ENCODE assay signal across 9 cellular contexts in genomic region chr11:75270896-75271415, GRCh38. TPM values are rescaled to one million over a fixed set of nuclear protein-coding genes. Genes with fewer than 3 reads are reported as not detected.
A peak's percentile ranks its signal among the peaks of the same experiment; 100 is the strongest.
DNase-seq lines count a peak whose midpoint lies in the region; ATAC-seq and TF ChIP-seq lines count a peak whose summit lies in the region.
"Had no signal": no experiment of that assay in that cellular context is flagged by ENCODE, and none has a peak within 500 bp of the region (broad histone marks: within the 10 kb centered on the region; RNA-seq: fewer than 3 reads in every experiment).

No MANE protein-coding gene starts in this region.

- H3F3A ChIP-seq in SU-DHL-6 (ENCODE audit: insufficient read depth): no peaks in the 10 kb centered on the region

- peaks cover 3% of the 10 kb centered on the region for H3K36me3 ChIP-seq in CD8-positive, alpha-beta memory T cell (ENCODE audit: insufficient read depth, low read length)
- H3K36me3 ChIP-seq in SU-DHL-6 (ENCODE audit: low read length): no peaks in the 10 kb centered on the region

- no peak overlapping the region for H3K4me3 ChIP-seq in CD8-positive, alpha-beta memory T cell (ENCODE audit: low read length)
- no peak overlapping the region for H3K4me3 ChIP-seq in SU-DHL-6 (ENCODE audit: insufficient read depth, low read length, poor library complexity, severe bottlenecking)

- no peaks in the 10 kb centered on the region for H3K79me2 ChIP-seq in SU-DHL-6 (ENCODE audit: insufficient read depth, low read length)

- no peak overlapping the region for H3K4me2 ChIP-seq in SU-DHL-6 (ENCODE audit: low read depth, low read length, poor library complexity, severe bottlenecking)

- H3K9me2 ChIP-seq in SU-DHL-6 (replicated peaks; ENCODE audit: insufficient read depth, low read length): no peaks in the 10 kb centered on the region

- H3K27ac Mint-ChIP-seq in CD8-positive, alpha-beta memory T cell: peak overlapping the region; percentile 33 to 85 (median 70)
- H3K27ac Mint-ChIP-seq: activated B cell treated with CpG ODN at 0.5 μM for 24 hours had no signal

- H3K4me1 Mint-ChIP-seq in CD8-positive, alpha-beta memory T cell: peaks cover 31 to 41% (median 34%) of the 10 kb centered on the region in 3 donors

- no peak overlapping the region for H3K9ac ChIP-seq in SU-DHL-6 (ENCODE audit: low read length)

- ATAC-seq in HG02678 (IDR thresholded peaks at IDR 0.05; ENCODE audit: unreplicated experiment): no peak

- CTCF ChIA-PET in CD8-positive, alpha-beta memory T cell (lab: Charles Lee): interaction anchor here (0.7 to 16.2 kb wide), 16 partner anchors 9 to 568 kb away, joined by 3 to 325 read pairs (median 4); partner anchors contain the start of gene TPBGL

- no peaks in the 10 kb centered on the region for H3K27me3 ChIP-seq in CD8-positive, alpha-beta memory T cell (ENCODE audit: insufficient read depth, low read length, poor library complexity, severe bottlenecking)
- H3K27me3 ChIP-seq in SU-DHL-6 (ENCODE audit: low read length): no peaks in the 10 kb centered on the region

- TF ChIP-seq CTCF in GM12874 (IDR thresholded peaks at IDR 0.05; ENCODE audit: insufficient read depth, low read depth, low read length): peak; percentile 11; the same call in 1 of the 2 replicates
- peak; percentile 49 for TF ChIP-seq CTCF in SU-DHL-6 (IDR thresholded peaks at IDR 0.05; ENCODE audit: insufficient read depth, low read length, poor library complexity, severe bottlenecking)

- POLR2A ChIA-PET in CD8-positive, alpha-beta memory T cell (lab: Charles Lee): no interaction called here

- H3K9me3 Mint-ChIP-seq in CD8-positive, alpha-beta memory T cell: no peaks in the 10 kb centered on the region
- H3K9me3 Mint-ChIP-seq: activated B cell treated with CpG ODN at 0.5 μM for 24 hours had no signal

- no peak overlapping the region for H2AFZ ChIP-seq in SU-DHL-6 (ENCODE audit: low read depth, low read length, severe bottlenecking)

- H3K27me3 Mint-ChIP-seq in CD8-positive, alpha-beta memory T cell: no peaks in the 10 kb centered on the region
- H3K27me3 Mint-ChIP-seq: activated B cell treated with CpG ODN at 0.5 μM for 24 hours had no signal

- peak in 2 of 5 donors; percentile 26 to 48 for DNase-seq in CD8-positive, alpha-beta memory T cell
- DNase-seq in iris pigment epithelial cell (ENCODE audit: low read depth) (peak; percentile 31), occipital lobe (lab: John Stamatoyannopoulos, UW) (no peak), NCI-H2029 treated with DMSO at 0.1 percent for 48 hours (lab: John Stamatoyannopoulos, UW) (no peak), foreskin melanocyte (no peak)
- DNase-seq: activated B cell treated with CpG ODN at 0.5 μM for 24 hours had no signal

- H3K4me1 ChIP-seq in CD8-positive, alpha-beta memory T cell (ENCODE audit: insufficient read depth, low read length): peaks cover 48% of the 10 kb centered on the region

- no peak overlapping the region for H3K4me3 Mint-ChIP-seq in CD8-positive, alpha-beta memory T cell
- H3K4me3 Mint-ChIP-seq: activated B cell treated with CpG ODN at 0.5 μM for 24 hours had no signal

- H3K27ac ChIP-seq in CD8-positive, alpha-beta memory T cell (ENCODE audit: low read depth, low read length): no peak overlapping the region
- no peak overlapping the region for H3K27ac ChIP-seq in SU-DHL-6 (ENCODE audit: low read depth, low read length)

- no peaks in the 10 kb centered on the region for H3K9me3 ChIP-seq in CD8-positive, alpha-beta memory T cell (ENCODE audit: low read length)
- no peaks in the 10 kb centered on the region for H3K9me3 ChIP-seq in SU-DHL-6 (ENCODE audit: insufficient read depth, low read length)

- no peaks in the 10 kb centered on the region for H4K20me1 ChIP-seq in SU-DHL-6 (ENCODE audit: low read depth, low read length)

- peaks cover 5 to 28% (median 8%) of the 10 kb centered on the region in 3 donors for H3K36me3 Mint-ChIP-seq in CD8-positive, alpha-beta memory T cell

RNA-seq across cellular contexts. Expression of gene TPBGL, which starts 30.4 kb away (rescaled TPM):
- total RNA-seq in CD8-positive, alpha-beta memory T cell: under 1 TPM in 1 of 2 experiments, not detected in 1; 0.09 TPM
- 0.23 TPM for polyA plus RNA-seq in CD8-positive, alpha-beta memory T cell
- under 0.01 TPM for total RNA-seq in occipital lobe
- total RNA-seq: activated B cell treated with CpG ODN at 0.5 μM for 24 hours had no signal
